Comparison of ENCODE assay signal across 20 cellular contexts in the genomic region with DNA sequence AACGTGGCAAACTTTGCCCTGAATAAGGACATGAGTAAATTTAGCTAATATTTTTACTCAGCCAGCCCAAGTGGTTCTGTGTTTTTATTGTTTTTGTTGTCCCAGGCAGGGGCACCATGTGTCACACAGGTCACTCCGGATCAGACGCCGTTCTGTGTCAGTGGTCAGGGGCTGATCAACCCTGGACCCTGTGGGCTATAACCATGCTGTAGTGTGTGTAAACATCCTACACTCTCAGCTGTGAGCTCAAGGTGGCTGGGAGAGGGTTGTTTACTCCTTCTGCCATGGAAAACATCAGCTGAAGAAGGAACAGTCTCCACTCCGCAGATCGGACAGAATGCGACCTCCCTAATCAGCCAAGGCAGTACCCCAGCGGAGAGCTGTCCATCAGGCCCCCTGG. TPM values are rescaled to one million over a fixed set of nuclear protein-coding genes. Genes with fewer than 3 reads are reported as not detected.
"Had no signal": no experiment of that assay in that cellular context is flagged by ENCODE, and none has a peak within 500 bp of the region (broad histone marks: within the 10 kb centered on the region; RNA-seq: fewer than 3 reads in every experiment).

No MANE protein-coding gene starts in this region.

- H3K4me3 Mint-ChIP-seq: dendritic cell treated with granulocyte-macrophage colony-stimulating factor and Interleukin-4, amounts not matched to agents 40 ng/mL and 50 ng/mL, for 4 days; naive thymus-derived CD8-positive, alpha-beta T cell; neural crest cell had no signal

- H3K9me3 ChIP-seq: heart left ventricle, ovary, suprapubic skin, thyroid gland, upper lobe of right lung, vagina had no signal

- H3K27ac ChIP-seq: foreskin keratinocyte, ovary, skin epidermis, suprapubic skin, thyroid gland, upper lobe of right lung, vagina had no signal

- H3K27me3 Mint-ChIP-seq: dendritic cell treated with granulocyte-macrophage colony-stimulating factor and Interleukin-4, amounts not matched to agents 40 ng/mL and 50 ng/mL, for 4 days; naive thymus-derived CD8-positive, alpha-beta T cell; progenitor cell of endocrine pancreas had no signal

- H3K27ac Mint-ChIP-seq: dendritic cell treated with granulocyte-macrophage colony-stimulating factor and Interleukin-4, amounts not matched to agents 40 ng/mL and 50 ng/mL, for 4 days; progenitor cell of endocrine pancreas had no signal

- ATAC-seq: foreskin keratinocyte; heart left ventricle; naive thymus-derived CD8-positive, alpha-beta T cell; sciatic nerve; upper lobe of right lung had no signal

- H3K4me1 Mint-ChIP-seq: neural crest cell had no signal

- H3K9me3 Mint-ChIP-seq: dendritic cell treated with granulocyte-macrophage colony-stimulating factor and Interleukin-4, amounts not matched to agents 40 ng/mL and 50 ng/mL, for 4 days; naive thymus-derived CD8-positive, alpha-beta T cell; neural crest cell had no signal

- H3K27me3 ChIP-seq: foreskin keratinocyte, heart left ventricle, ovary, suprapubic skin, thyroid gland, upper lobe of right lung, vagina had no signal

- H3K4me1 ChIP-seq: upper lobe of right lung, vagina had no signal

- H3K36me3 ChIP-seq: ovary had no signal

- DNase-seq: cerebellar nuclear complex; foreskin keratinocyte; heart left ventricle; hippocampal formation; kidney glomerular epithelial cell; mammary epithelial cell; naive thymus-derived CD8-positive, alpha-beta T cell; ovary; stimulated activated CD4-positive, alpha-beta T cell treated with anti-CD3 and anti-CD28 coated beads, Interleukin-2, amount 100 ng/mL, for 24 hours; stimulated activated CD4-positive, alpha-beta T cell treated with anti-CD3 and anti-CD28 coated beads, Interleukin-4, amount 100 ng/mL, for 4 hours; stimulated activated naive CD4-positive, alpha-beta T cell treated with Interleukin-2 at 50 U/mL for 16 hours; thyroid gland; upper lobe of right lung had no signal

- H3K4me3 ChIP-seq: heart left ventricle, ovary, skin epidermis, suprapubic skin, thyroid gland, upper lobe of right lung, vagina had no signal

RNA-seq across cellular contexts. Expression of a gene that starts 26.5 kb away (rescaled TPM):
- total RNA-seq: foreskin keratinocyte, mammary epithelial cell had no signal
